ENCODE assay signal across 9 cellular contexts in genomic region chr20:32539063-32539816, GRCh38. TPM values are rescaled to one million over a fixed set of nuclear protein-coding genes. Genes with fewer than 3 reads are reported as not detected.
A peak's percentile ranks its signal among the peaks of the same experiment; 100 is the strongest.
DNase-seq lines count a peak whose midpoint lies in the region; ATAC-seq and TF ChIP-seq lines count a peak whose summit lies in the region.
"Had no signal": no experiment of that assay in that cellular context is flagged by ENCODE, and none has a peak within 500 bp of the region (broad histone marks: within the 10 kb centered on the region; RNA-seq: fewer than 3 reads in every experiment).

No MANE protein-coding gene starts in this region.

- H3K27me3 ChIP-seq in GM23248 (replicated peaks; ENCODE audit: insufficient read depth) (no peaks in the 10 kb centered on the region), colonic mucosa (no peaks in the 10 kb centered on the region)
- H3K27me3 ChIP-seq: thyroid gland had no signal

- no peak overlapping the region for H3K9ac ChIP-seq in GM23248
- peak overlapping the region in 1 of 2 donors; percentile 40 for H3K9ac ChIP-seq in colonic mucosa (ENCODE audit: low read depth in 2 of 2, low read length in 2 of 2)

- no peak overlapping the region for H2AFZ ChIP-seq in GM23248

- H3K9me2 ChIP-seq in GM23248 (ENCODE audit: insufficient read depth), result no peaks in the 10 kb centered on the region

- 73 to 76% methylated on average over 11 to 12 of the region's 12 CpGs for WGBS in GM23248 (ENCODE audit: low coverage in 1 of 2, low lambda C conversion rate in 2 of 2, missing lambda C conversion rate in 2 of 2), 2 experiments

- H3K27ac ChIP-seq in GM23248 (no peak overlapping the region), colonic mucosa (peak overlapping the region; percentile 47)
- H3K27ac ChIP-seq: thyroid gland had no signal

- no peak for ATAC-seq in HG03159 (IDR thresholded peaks at IDR 0.05; ENCODE audit: unreplicated experiment)
- ATAC-seq in HG03108 (IDR thresholded peaks at IDR 0.05; ENCODE audit: unreplicated experiment), result no peak

- H3K4me1 ChIP-seq in GM23248 (ENCODE audit: insufficient read depth) (no peaks in the 10 kb centered on the region), colonic mucosa (peaks cover 4% of the 10 kb centered on the region)

- intact Hi-C loops in colonic mucosa (cut with DNase I), result no loop called here

- in situ Hi-C loops in GM23248 (cut with MboI), result loop anchor here (25.0 kb wide), 1 partner anchor 248 kb away; no protein-coding TSS in a partner anchor

- H3K36me3 ChIP-seq in GM23248 (ENCODE audit: low read depth) (no peaks in the 10 kb centered on the region), colonic mucosa (no peaks in the 10 kb centered on the region)
- H3K36me3 ChIP-seq: thyroid gland had no signal

- H3K79me2 ChIP-seq in GM23248 (ENCODE audit: insufficient read depth), result no peaks in the 10 kb centered on the region

- no peaks in the 10 kb centered on the region for H3K9me3 ChIP-seq in GM23248 (ENCODE audit: low read depth)
- H3K9me3 ChIP-seq in colonic mucosa, result no peaks in the 10 kb centered on the region
- H3K9me3 ChIP-seq: thyroid gland had no signal

- peak; percentile 20 for DNase-seq in GM23248
- DNase-seq in OCI-M1 (lab: John Stamatoyannopoulos, UW), result peak; percentile 82
- DNase-seq in colonic mucosa, result peak; percentile 46
- peak; percentile 18 for DNase-seq in retina
- no peak for DNase-seq in NCI-H510A treated with DMSO at 0.1 percent for 48 hours (lab: John Stamatoyannopoulos, UW)
- DNase-seq in dermis blood vessel endothelial cell, result no peak
- DNase-seq: thyroid gland had no signal

- H3K4me2 ChIP-seq in GM23248 (ENCODE audit: unreplicated experiment), result no peak overlapping the region

- H3F3A ChIP-seq in GM23248 (ENCODE audit: insufficient read depth), result no peaks in the 10 kb centered on the region

- H3K4me3 ChIP-seq in GM23248 (no peak overlapping the region), colonic mucosa (no peak overlapping the region)
- H3K4me3 ChIP-seq: thyroid gland had no signal

- no peak for TF ChIP-seq CTCF in colonic mucosa (IDR thresholded peaks at IDR 0.05)

- H4K20me1 ChIP-seq in GM23248 (ENCODE audit: insufficient read depth), result no peaks in the 10 kb centered on the region

RNA-seq across cellular contexts. Expression of gene NOL4L, which starts 45.9 kb away (rescaled TPM):
- 5.2 and 8.7 TPM in 2 replicates for total RNA-seq in GM23248 (2014; rRNA removed; shearing (Covaris generic))
- 7.9 and 8.3 TPM in 2 replicates for polyA plus RNA-seq in GM23248 (2016; fragmentation: Nextera tagmentation; extraction: Ambion mirVana)
- total RNA-seq in colonic mucosa (10 to 100 TPM; 54.2 to 58.0 TPM), dermis blood vessel endothelial cell (15.8 and 16.5 TPM in 2 replicates)

Comparison
In these comparisons a context has a peak if more than half of its experiments do, and no peak if none do; other contexts are left out.
1. DNase-seq: peak in GM23248 (single experiment), OCI-M1 (single experiment), colonic mucosa (single experiment) and retina (single experiment); none in NCI-H510A treated with DMSO at 0.1 percent for 48 hours (single experiment) and dermis blood vessel endothelial cell (single experiment).